Comparison of ENCODE assay signal across 8 cellular contexts in the genomic region with DNA sequence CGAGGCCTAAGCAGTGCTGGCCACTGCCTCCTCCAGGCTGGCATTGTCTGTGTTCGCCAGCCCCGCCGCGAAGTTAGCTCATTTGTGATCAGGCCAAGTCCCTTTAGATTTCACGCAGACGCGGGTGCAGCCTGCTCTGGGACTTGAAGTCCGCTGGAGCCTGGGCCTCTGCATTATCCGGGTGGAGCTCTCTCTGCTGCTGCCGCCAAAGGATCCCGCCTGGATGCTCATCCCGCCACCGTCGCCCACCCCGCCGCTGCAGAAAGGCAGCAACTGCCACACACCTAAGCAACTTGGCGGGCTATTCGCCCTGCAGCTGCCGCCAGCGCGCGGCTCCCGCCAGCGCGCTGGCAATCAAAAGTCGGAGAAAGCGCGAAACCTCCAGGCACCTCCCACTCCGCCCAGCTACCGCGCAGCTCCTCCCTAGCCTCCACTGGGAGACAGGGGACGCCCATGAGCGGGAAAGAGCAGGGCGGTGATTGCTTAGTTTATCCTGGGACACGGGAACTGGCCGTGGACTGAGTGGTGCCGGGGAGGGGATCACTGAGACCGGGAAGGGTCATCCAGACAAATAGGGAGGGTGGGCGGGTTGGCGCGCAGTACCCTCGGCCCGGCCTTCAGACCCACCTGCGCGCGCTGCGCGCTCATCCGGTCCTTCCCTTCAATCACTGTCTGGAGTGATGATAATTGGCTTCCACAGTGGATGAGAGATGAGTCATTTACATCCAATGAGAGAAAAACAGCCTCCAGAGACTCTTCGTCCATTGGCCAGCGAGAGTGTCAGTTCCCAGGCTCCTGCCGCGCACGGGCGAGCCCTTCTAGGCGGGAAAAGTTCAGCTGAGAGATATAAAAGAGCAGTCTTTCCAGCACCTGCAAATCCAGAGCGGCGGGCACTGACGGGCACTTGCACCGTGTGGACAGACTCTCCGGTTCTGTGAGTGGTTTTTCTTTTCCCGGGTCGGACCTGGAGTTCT. TPM values are rescaled to one million over a fixed set of nuclear protein-coding genes. Genes with fewer than 3 reads are reported as not detected.
A peak's percentile ranks its signal among the peaks of the same experiment; 100 is the strongest.
DNase-seq lines count a peak whose midpoint lies in the region; ATAC-seq and TF ChIP-seq lines count a peak whose summit lies in the region.

Gene FAM111B, plus strand, starts transcription at position 875 of the 974 bp plus-strand sequence. CDS start 2,389 bp downstream, outside the sequence.

- CTCF ChIA-PET in HEK293T (lab: Yijun Ruan, JAX): interaction anchor here (1.1 kb wide), 1 partner anchor 9 kb away, joined by 3 read pairs; no protein-coding TSS in a partner anchor

- peak within 1 kb of the TSS; percentile 86 for H3K27ac ChIP-seq in SU-DHL-6 (ENCODE audit: low read depth, low read length)
- no peak within 1 kb of the TSS for H3K27ac ChIP-seq in adrenal gland

- DNase-seq in GM12864 (ENCODE audit: low read depth) (peak; percentile 88), HFFc6 (peak; percentile 92), MV-4-11 (lab: John Stamatoyannopoulos, UW) (peak; percentile 53), adrenal gland (peak; percentile 75 to 94 (median 83)), left cardiac atrium (peak; percentile 88), posterior cingulate gyrus (peak; percentile 68 to 95 (median 81)), HEK293T (ENCODE audit: extremely low spot score) (no peak)

- H2AFZ ChIP-seq in SU-DHL-6 (ENCODE audit: low read depth, low read length, severe bottlenecking): no peak within 1 kb of the TSS

- H3K36me3 ChIP-seq in SU-DHL-6 (ENCODE audit: low read length): peaks cover 37% of the 10 kb centered on the region
- no peaks in the 10 kb centered on the region for H3K36me3 ChIP-seq in adrenal gland (replicated peaks in 1 of 2)

- peaks cover 33% of the 10 kb centered on the region for H3F3A ChIP-seq in SU-DHL-6 (ENCODE audit: insufficient read depth)

- H3K4me3 ChIP-seq in GM12864 (ENCODE audit: low read depth, low read length) (peak within 1 kb of the TSS; percentile 76), SU-DHL-6 (ENCODE audit: insufficient read depth, low read length, poor library complexity, severe bottlenecking) (peak within 1 kb of the TSS; percentile 81), adrenal gland (peak within 1 kb of the TSS in 1 of 4 donors; percentile 55)

- TF ChIP-seq CTCF in GM12864 (IDR thresholded peaks at IDR 0.05; ENCODE audit: low read depth, low read length, missing control alignments): no peak
- no peak; the same call in 1 of the 2 replicates for TF ChIP-seq CTCF in HFFc6 (IDR thresholded peaks at IDR 0.05)
- TF ChIP-seq CTCF in SU-DHL-6 (IDR thresholded peaks at IDR 0.05; ENCODE audit: insufficient read depth, low read length, poor library complexity, severe bottlenecking): no peak
- no peak for TF ChIP-seq CTCF in adrenal gland (IDR thresholded peaks at IDR 0.05)

- TF ChIP-seq POLR2A in adrenal gland (IDR thresholded peaks at IDR 0.05): no peak

- POLR2A ChIA-PET in HEK293T (lab: Yijun Ruan, JAX): interaction anchor here (0.7 kb wide), 1 partner anchor 199 kb away, joined by 3 read pairs; no protein-coding TSS in a partner anchor

- peak within 1 kb of the TSS; percentile 92 for H3K4me2 ChIP-seq in SU-DHL-6 (ENCODE audit: low read depth, low read length, poor library complexity, severe bottlenecking)

- H3K36me3 Mint-ChIP-seq in HFFc6 (ENCODE audit: low read depth): peaks cover 5% of the 10 kb centered on the region; the same call in 1 of the 2 replicates

- H3K27me3 ChIP-seq in SU-DHL-6 (ENCODE audit: low read length) (no peaks in the 10 kb centered on the region), adrenal gland (no peaks in the 10 kb centered on the region)

- H3K9me3 Mint-ChIP-seq in HFFc6: no peaks in the 10 kb centered on the region

- peaks cover 8 to 14% of the 10 kb centered on the region in 2 donors for H3K4me1 ChIP-seq in adrenal gland (replicated peaks in 1 of 2)

- peaks cover 2% of the 10 kb centered on the region for H3K27me3 Mint-ChIP-seq in HFFc6 (ENCODE audit: insufficient read depth)

- H3K27ac Mint-ChIP-seq in HFFc6: peak within 1 kb of the TSS; percentile 63; the same call in 1 of the 2 replicates

- H3K9ac ChIP-seq in SU-DHL-6 (ENCODE audit: low read length): peak within 1 kb of the TSS; percentile 89

- WGBS in adrenal gland, 4 donors: 1 to 2% (median 1%) methylated on average over 24 to 64 of the region's 64 CpGs

- intact Hi-C loops in adrenal gland (cut with DNase I) (no loop called here), left cardiac atrium (cut with DNase I) (no loop called here), posterior cingulate gyrus (cut with DNase I) (loop anchor here (5.0 kb wide), 1 partner anchor 51 kb away; no protein-coding TSS in a partner anchor)

- peak; percentile 97 to 99 for ATAC-seq in left cardiac atrium

- no peaks in the 10 kb centered on the region; the same call in 1 of the 2 replicates for H4K20me1 ChIP-seq in SU-DHL-6 (ENCODE audit: low read depth, low read length)

- H3K9me3 ChIP-seq in SU-DHL-6 (ENCODE audit: insufficient read depth, low read length): peaks cover 18% of the 10 kb centered on the region; the same call in 1 of the 2 replicates
- H3K9me3 ChIP-seq in adrenal gland (replicated peaks in 1 of 3): no peaks in the 10 kb centered on the region

- H3K4me3 Mint-ChIP-seq in HFFc6: peak within 1 kb of the TSS; percentile 96

- peaks cover 66% of the 10 kb centered on the region for H3K79me2 ChIP-seq in SU-DHL-6 (ENCODE audit: insufficient read depth, low read length)

- H3K9me2 ChIP-seq in SU-DHL-6 (replicated peaks; ENCODE audit: insufficient read depth, low read length): no peaks in the 10 kb centered on the region

- H3K4me1 Mint-ChIP-seq in HFFc6 (ENCODE audit: low read depth): peaks cover 63% of the 10 kb centered on the region

TF ChIP-seq in HEK293T, 16 proteins besides CTCF, POLR2A, EP300 and RAD21:
- TF ChIP-seq ZNF384 (IDR thresholded peaks at IDR 0.05) (no peak), L3MBTL2 (conservative IDR thresholded peaks at IDR 0.05) (no peak), FOXM1 (IDR thresholded peaks at IDR 0.05; ENCODE audit: borderline replicate concordance) (no peak), SUZ12 (IDR thresholded peaks at IDR 0.05) (no peak), HDGF (IDR thresholded peaks at IDR 0.05; ENCODE audit: borderline replicate concordance) (no peak), LEF1 (IDR thresholded peaks at IDR 0.05; ENCODE audit: borderline replicate concordance) (no peak)
- TF ChIP-seq, protein P1, sequence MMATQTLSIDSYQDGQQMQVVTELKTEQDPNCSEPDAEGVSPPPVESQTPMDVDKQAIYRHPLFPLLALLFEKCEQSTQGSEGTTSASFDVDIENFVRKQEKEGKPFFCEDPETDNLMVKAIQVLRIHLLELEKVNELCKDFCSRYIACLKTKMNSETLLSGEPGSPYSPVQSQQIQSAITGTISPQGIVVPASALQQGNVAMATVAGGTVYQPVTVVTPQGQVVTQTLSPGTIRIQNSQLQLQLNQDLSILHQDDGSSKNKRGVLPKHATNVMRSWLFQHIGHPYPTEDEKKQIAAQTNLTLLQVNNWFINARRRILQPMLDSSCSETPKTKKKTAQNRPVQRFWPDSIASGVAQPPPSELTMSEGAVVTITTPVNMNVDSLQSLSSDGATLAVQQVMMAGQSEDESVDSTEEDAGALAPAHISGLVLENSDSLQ (IDR thresholded peaks at IDR 0.05): no peak

RNA-seq across cellular contexts. Expression of gene FAM111B, which starts in this region (rescaled TPM):
- total RNA-seq in HFFc6 (2021; fragmentation: NEBNext Ultra II Directional; extraction: Animal tissue kit (Norgen Biotek cat#: 25700)): 10 to 100 TPM in 5 of 6 experiments, 1 to 10 TPM in 1; 6.1 to 16.7 (median 13.5) TPM
- 1 to 10 TPM in 3 of 8 donors, under 1 TPM in 4, not detected in 1; 0.26 to 1.7 (median 0.77) TPM for total RNA-seq in adrenal gland
- 1 to 10 TPM in 1 of 3 donors, under 1 TPM in 2; 0.08 to 2.5 (median 0.20) TPM for polyA plus RNA-seq in adrenal gland
- 1 to 10 TPM in 1 of 2 donors, under 1 TPM in 1; 0.92 to 2.9 TPM for total RNA-seq in left cardiac atrium
